Comparison of ENCODE assay signal across 18 cellular contexts in the genomic region with DNA sequence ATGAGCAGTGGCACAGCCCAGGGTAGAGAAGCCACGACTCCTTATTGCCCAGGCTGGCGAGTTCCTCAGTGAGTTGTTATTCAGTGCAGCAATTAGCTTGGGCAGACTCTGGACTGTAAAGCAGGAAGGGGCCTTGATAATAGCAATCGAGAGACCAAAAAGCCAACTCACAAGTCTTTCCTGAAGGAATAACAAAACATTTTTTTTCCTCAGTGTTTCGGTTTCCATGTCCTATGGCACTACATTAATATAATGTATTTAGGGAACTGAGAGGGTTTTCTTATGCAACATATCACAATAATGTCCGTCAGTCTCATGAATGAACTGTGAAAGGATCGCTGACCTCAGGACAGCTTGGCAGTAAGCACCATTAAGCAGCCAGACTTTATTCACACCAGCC.
DNase-seq lines count a peak whose midpoint lies in the region; ATAC-seq and TF ChIP-seq lines count a peak whose summit lies in the region.
"Had no signal": no experiment of that assay in that cellular context is flagged by ENCODE, and none has a peak within 500 bp of the region (broad histone marks: within the 10 kb centered on the region; RNA-seq: fewer than 3 reads in every experiment).

No MANE protein-coding gene starts in this region.

- in situ Hi-C loops in IMR-90 (cut with MboI; ENCODE audit: low sequenced_read_pairs) = no loop called here

- no peaks in the 10 kb centered on the region for H4K20me1 ChIP-seq in IMR-90 (ENCODE audit: insufficient read depth, low read length)

- POLR2A ChIA-PET in IMR-90 (lab: Charles Lee; ENCODE audit: unreplicated experiment) = no interaction called here

- H3K27me3 Mint-ChIP-seq in immature natural killer cell (ENCODE audit: low read depth in 3 of 3) = peaks cover 0 to 3% (median 0%) of the 10 kb centered on the region in 3 donors
- H3K27me3 Mint-ChIP-seq: activated CD4-positive, alpha-beta memory T cell treated with anti-CD3 and anti-CD28 coated beads, Interleukin-2, amount 10 ng/mL, durations not matched to agents 7 days and 5 days; activated naive CD8-positive, alpha-beta T cell treated with anti-CD3 and anti-CD28 coated beads, Interleukin-2, amount 50 U/mL, for 24 hours had no signal

- TF ChIP-seq RAD21 in IMR-90 (IDR thresholded peaks at IDR 0.05; ENCODE audit: low read length) = no peak

- no peak overlapping the region for H4K8ac ChIP-seq in IMR-90 (ENCODE audit: low read depth in 2 of 2, low read length in 2 of 2)

- no peaks in the 10 kb centered on the region for H3K9me3 Mint-ChIP-seq in immature natural killer cell
- H3K9me3 Mint-ChIP-seq: activated CD4-positive, alpha-beta memory T cell treated with anti-CD3 and anti-CD28 coated beads, Interleukin-2, amount 10 ng/mL, durations not matched to agents 7 days and 5 days; activated naive CD8-positive, alpha-beta T cell treated with anti-CD3 and anti-CD28 coated beads, Interleukin-2, amount 50 U/mL, for 24 hours had no signal

- no peak for TF ChIP-seq CTCF in IMR-90 (conservative IDR thresholded peaks at IDR 0.05; ENCODE audit: low read depth, low read length)
- TF ChIP-seq CTCF in Peyer's patch (IDR thresholded peaks at IDR 0.05) = no peak
- TF ChIP-seq CTCF in left lung (IDR thresholded peaks at IDR 0.05) = no peak

- peak overlapping the region; percentile 2; the same call in 1 of the 2 replicates for H3K18ac ChIP-seq in IMR-90 (ENCODE audit: low read depth, low read length)

- H3K79me1 ChIP-seq in IMR-90 (ENCODE audit: low read depth in 1 of 2, low read length in 2 of 2) = no peaks in the 10 kb centered on the region

- H3K56ac ChIP-seq in IMR-90 (ENCODE audit: extremely low read depth, insufficient read depth, low read length) = no peak overlapping the region

- no peaks in the 10 kb centered on the region for H3K36me3 Mint-ChIP-seq in immature natural killer cell

- H3K23ac ChIP-seq in IMR-90 (ENCODE audit: low read depth, low read length) = no peak overlapping the region

- TF ChIP-seq POLR2A in IMR-90 (IDR thresholded peaks at IDR 0.05; ENCODE audit: low read depth, low read length) (no peak), Peyer's patch (IDR thresholded peaks at IDR 0.05) (no peak)

- H3K4me3 ChIP-seq in IMR-90 (ENCODE audit: insufficient read depth, low read depth, low read length) (no peak overlapping the region), Peyer's patch (peak overlapping the region in 2 of 4 donors; percentile 15 to 22), left lung (no peak overlapping the region)
- H3K4me3 ChIP-seq: cardiac muscle cell, psoas muscle had no signal

- WGBS in IMR-90 (ENCODE audit: extremely low coverage in 2 of 2, insufficient read length in 1 of 2), 2 experiments = no CpG with 5 or more reads among the region's 6 CpGs

- no peak overlapping the region for H3K4ac ChIP-seq in IMR-90 (ENCODE audit: low read depth, low read length)

- no peak overlapping the region for H4K5ac ChIP-seq in IMR-90 (ENCODE audit: low read depth, low read length)

- no peak overlapping the region for H2AK9ac ChIP-seq in IMR-90 (replicated peaks; ENCODE audit: low read depth, low read length, poor library complexity)

- intact Hi-C loops in IMR-90 (cut with micrococcal nuclease) = no loop called here
- intact Hi-C loops in left lung (cut with DNase I) = no loop called here

- peak overlapping the region; percentile 24 for H2AFZ ChIP-seq in IMR-90 (replicated peaks; ENCODE audit: low read length, poor library complexity)

- H2BK5ac ChIP-seq in IMR-90 (ENCODE audit: low read depth, low read length, poor library complexity, severe bottlenecking) = no peak overlapping the region

- ATAC-seq in IMR-90 (ENCODE audit: low read depth) (no peak), left lung (no peak)
- ATAC-seq: activated naive CD8-positive, alpha-beta T cell treated with anti-CD3 and anti-CD28 coated beads, Interleukin-2, amount 50 U/mL, for 24 hours; PC-3; psoas muscle had no signal

- no TSS peak for BruUV-seq in IMR-90 (replicated peaks; lab: Mats Ljungman, UMichigan)

- dilution Hi-C loops in IMR-90 (cut with HindIII; ENCODE audit: low sequenced_read_pairs, unreplicated experiment) = no loop called here

- H2AK5ac ChIP-seq in IMR-90 (ENCODE audit: low read depth, low read length) = no peak overlapping the region; the same call in 1 of the 2 replicates

- H2BK15ac ChIP-seq in IMR-90 (ENCODE audit: low read depth, low read length) = no peak overlapping the region

- no peak overlapping the region for H3K9ac ChIP-seq in IMR-90 (ENCODE audit: low read depth, low read length)

- no peak overlapping the region for H3K14ac ChIP-seq in IMR-90 (replicated peaks; ENCODE audit: low read depth, low read length)

- no peaks in the 10 kb centered on the region for H3K9me3 ChIP-seq in IMR-90 (ENCODE audit: control insufficient read depth, insufficient read depth, low read length)
- no peaks in the 10 kb centered on the region for H3K9me3 ChIP-seq in Peyer's patch
- H3K9me3 ChIP-seq in left lung = no peaks in the 10 kb centered on the region
- H3K9me3 ChIP-seq: psoas muscle had no signal

- H3K27me3 ChIP-seq in IMR-90 (ENCODE audit: control insufficient read depth, insufficient read depth, low read length) (no peaks in the 10 kb centered on the region), Peyer's patch (no peaks in the 10 kb centered on the region), left lung (no peaks in the 10 kb centered on the region)
- H3K27me3 ChIP-seq: cardiac muscle cell had no signal

- H2BK120ac ChIP-seq in IMR-90 (ENCODE audit: low read depth, low read length) = no peak overlapping the region

- H3K27ac Mint-ChIP-seq in immature natural killer cell = no peak overlapping the region
- H3K27ac Mint-ChIP-seq: activated CD4-positive, alpha-beta memory T cell treated with anti-CD3 and anti-CD28 coated beads, Interleukin-2, amount 10 ng/mL, durations not matched to agents 7 days and 5 days; activated naive CD8-positive, alpha-beta T cell treated with anti-CD3 and anti-CD28 coated beads, Interleukin-2, amount 50 U/mL, for 24 hours had no signal

- H3K27ac ChIP-seq in IMR-90 (ENCODE audit: insufficient read depth, low read length) (no peak overlapping the region), Peyer's patch (peak overlapping the region in 3 of 4 donors; percentile 28 to 78 (median 74)), left lung (peak overlapping the region; percentile 2 to 10)
- H3K27ac ChIP-seq: cardiac muscle cell, psoas muscle, VCaP had no signal

- no peak overlapping the region; the same call in 1 of the 2 replicates for H2BK20ac ChIP-seq in IMR-90 (ENCODE audit: low read depth, low read length)

- H3K4me1 ChIP-seq in IMR-90 (ENCODE audit: control insufficient read depth, insufficient read depth, low read length) (peaks cover 8% of the 10 kb centered on the region), Peyer's patch (peaks cover 0 to 48% (median 2%) of the 10 kb centered on the region in 4 donors), left lung (peaks cover 0 to 60% of the 10 kb centered on the region in 2 donors)
- H3K4me1 ChIP-seq: psoas muscle had no signal

- DNase-seq in IMR-90 (no peak), Peyer's patch (peak in 2 of 3 donors; percentile 60 to 80), left lung (no peak), pons (ENCODE audit: low spot score) (peak; percentile 52), NCI-H2029 (lab: John Stamatoyannopoulos, UW) (no peak), SW 1271 (lab: John Stamatoyannopoulos, UW) (no peak), NCI-H146 treated with DMSO at 0.1 percent for 48 hours (lab: John Stamatoyannopoulos, UW; ENCODE audit: unreplicated experiment) (no peak), immature natural killer cell (no peak)
- DNase-seq: activated CD4-positive, alpha-beta memory T cell treated with anti-CD3 and anti-CD28 coated beads, Interleukin-2, amount 10 ng/mL, durations not matched to agents 7 days and 5 days; activated naive CD8-positive, alpha-beta T cell treated with anti-CD3 and anti-CD28 coated beads, Interleukin-2, amount 50 U/mL, for 24 hours; AML-193; NCI-H1092; NCI-H345; PC-3; psoas muscle; stimulated activated CD4-positive, alpha-beta T cell treated with anti-CD3 and anti-CD28 coated beads, Interleukin-1b, Interleukin-23, amount 100 ng/mL, for 48 hours had no signal

- no peaks in the 10 kb centered on the region for H3K9me1 ChIP-seq in IMR-90 (ENCODE audit: insufficient read depth, low read length)

- CTCF ChIA-PET in IMR-90 (lab: Yijun Ruan, JAX) = no interaction called here

- no peak overlapping the region for H3K4me2 ChIP-seq in IMR-90 (ENCODE audit: low read depth, low read length)

- H3K36me3 ChIP-seq in IMR-90 (ENCODE audit: control insufficient read depth, insufficient read depth, low read length) = no peaks in the 10 kb centered on the region
- no peaks in the 10 kb centered on the region for H3K36me3 ChIP-seq in Peyer's patch
- no peaks in the 10 kb centered on the region for H3K36me3 ChIP-seq in left lung
- H3K36me3 ChIP-seq: cardiac muscle cell had no signal

- no peak overlapping the region for H4K91ac ChIP-seq in IMR-90 (ENCODE audit: insufficient read depth, low read depth, low read length)

- no peak overlapping the region for H3K4me3 Mint-ChIP-seq in immature natural killer cell
- H3K4me3 Mint-ChIP-seq: activated CD4-positive, alpha-beta memory T cell treated with anti-CD3 and anti-CD28 coated beads, Interleukin-2, amount 10 ng/mL, durations not matched to agents 7 days and 5 days; activated naive CD8-positive, alpha-beta T cell treated with anti-CD3 and anti-CD28 coated beads, Interleukin-2, amount 50 U/mL, for 24 hours had no signal

- H3K4me1 Mint-ChIP-seq in immature natural killer cell = peaks cover 16 to 20% of the 10 kb centered on the region in 2 donors

TF ChIP-seq in IMR-90, 13 proteins besides CTCF, POLR2A, EP300 and RAD21 (continues in another document):
- TF ChIP-seq, protein P1, sequence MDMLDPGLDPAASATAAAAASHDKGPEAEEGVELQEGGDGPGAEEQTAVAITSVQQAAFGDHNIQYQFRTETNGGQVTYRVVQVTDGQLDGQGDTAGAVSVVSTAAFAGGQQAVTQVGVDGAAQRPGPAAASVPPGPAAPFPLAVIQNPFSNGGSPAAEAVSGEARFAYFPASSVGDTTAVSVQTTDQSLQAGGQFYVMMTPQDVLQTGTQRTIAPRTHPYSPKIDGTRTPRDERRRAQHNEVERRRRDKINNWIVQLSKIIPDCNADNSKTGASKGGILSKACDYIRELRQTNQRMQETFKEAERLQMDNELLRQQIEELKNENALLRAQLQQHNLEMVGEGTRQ (IDR thresholded peaks at IDR 0.05; ENCODE audit: low read depth, low read length) = no peak
- TF ChIP-seq, protein P2, sequence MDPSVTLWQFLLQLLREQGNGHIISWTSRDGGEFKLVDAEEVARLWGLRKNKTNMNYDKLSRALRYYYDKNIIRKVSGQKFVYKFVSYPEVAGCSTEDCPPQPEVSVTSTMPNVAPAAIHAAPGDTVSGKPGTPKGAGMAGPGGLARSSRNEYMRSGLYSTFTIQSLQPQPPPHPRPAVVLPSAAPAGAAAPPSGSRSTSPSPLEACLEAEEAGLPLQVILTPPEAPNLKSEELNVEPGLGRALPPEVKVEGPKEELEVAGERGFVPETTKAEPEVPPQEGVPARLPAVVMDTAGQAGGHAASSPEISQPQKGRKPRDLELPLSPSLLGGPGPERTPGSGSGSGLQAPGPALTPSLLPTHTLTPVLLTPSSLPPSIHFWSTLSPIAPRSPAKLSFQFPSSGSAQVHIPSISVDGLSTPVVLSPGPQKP (IDR thresholded peaks at IDR 0.05; ENCODE audit: borderline replicate concordance, low read depth, low read length) = no peak
- TF ChIP-seq MAFK (IDR thresholded peaks at IDR 0.05; ENCODE audit: low read depth, low read length) (no peak), CHD1 (IDR thresholded peaks at IDR 0.05; ENCODE audit: low read depth, low read length) (no peak)

Comparison
In these comparisons a context has a peak if more than half of its experiments do, and no peak if none do; other contexts are left out.
1. DNase-seq: peak in Peyer's patch (2 of 3) and pons (single experiment); none in IMR-90 (single experiment), left lung (0 of 2), NCI-H2029 (single experiment), SW 1271 (0 of 2), NCI-H146 treated with DMSO at 0.1 percent for 48 hours (single experiment) and immature natural killer cell (0 of 3).